ENCODE assay signal across 39 cellular contexts in genomic region chr1:10103193-10103592, GRCh38.
"Had no signal": no experiment of that assay in that cellular context is flagged by ENCODE, and none has a peak within 500 bp of the region (broad histone marks: within the 10 kb centered on the region; RNA-seq: fewer than 3 reads in every experiment).

No MANE protein-coding gene starts in this region.

- H3K4me3 Mint-ChIP-seq: activated naive CD4-positive, alpha-beta T cell treated with anti-CD3 and anti-CD28 coated beads for 36 hours; activated naive CD4-positive, alpha-beta T cell treated with anti-CD3 and anti-CD28 coated beads, Interleukin-2, amount 10 ng/mL, durations not matched to agents 7 days and 5 days; activated naive CD4-positive, alpha-beta T cell treated with anti-CD3 and anti-CD28 coated beads, Interleukin-2, amount 50 U/mL, for 24 hours; activated naive CD8-positive, alpha-beta T cell; activated naive CD8-positive, alpha-beta T cell treated with anti-CD3 and anti-CD28 coated beads for 36 hours; activated naive CD8-positive, alpha-beta T cell treated with anti-CD3 and anti-CD28 coated beads, Interleukin-2, amount 10 ng/mL, durations not matched to agents 7 days and 5 days; activated naive CD8-positive, alpha-beta T cell treated with anti-CD3 and anti-CD28 coated beads, Interleukin-2, amount 50 U/mL, for 24 hours; activated T-cell treated with anti-CD3 and anti-CD28 coated beads, Interleukin-2, amount 50 U/mL, for 24 hours; activated T-cell treated with anti-CD3 and anti-CD28 coated beads, Interleukin-2, amount 50 U/mL, for 4 hours; activated T-cell treated with anti-CD3 and anti-CD28 coated beads, Interleukin-2, amount 50 U/mL, for 72 hours; activated T-helper 1 cell treated with anti-CD3 and anti-CD28 coated beads, Interleukin-12 subunit alpha, Interleukin-12 subunit beta, Interleukin-2, Interleukin-4 antibody, amounts not matched to agents 30 ng/mL and 10 ng/mL and 1 ng/mL, durations not matched to agents 14 hours and 24 hours and 36 hours; activated T-helper 17 cell treated with anti-CD3 and anti-CD28 coated beads, Interleukin-2, amount 50 U/mL, for 72 hours; brain; central memory CD8-positive, alpha-beta T cell had no signal

- H3K27ac ChIP-seq: adrenal gland, ascending aorta, body of pancreas, brain microvascular endothelial cell, breast epithelium, cardiac muscle cell had no signal

- H3K9me3 Mint-ChIP-seq: activated naive CD4-positive, alpha-beta T cell treated with anti-CD3 and anti-CD28 coated beads for 36 hours; activated naive CD4-positive, alpha-beta T cell treated with anti-CD3 and anti-CD28 coated beads, Interleukin-2, amount 10 ng/mL, durations not matched to agents 7 days and 5 days; activated naive CD4-positive, alpha-beta T cell treated with anti-CD3 and anti-CD28 coated beads, Interleukin-2, amount 50 U/mL, for 24 hours; activated naive CD4-positive, alpha-beta T cell treated with anti-CD3 and anti-CD28 coated beads, Interleukin-2, amount 50 U/mL, for 72 hours; activated naive CD8-positive, alpha-beta T cell treated with anti-CD3 and anti-CD28 coated beads for 36 hours; activated naive CD8-positive, alpha-beta T cell treated with anti-CD3 and anti-CD28 coated beads, Interleukin-2, amount 10 ng/mL, durations not matched to agents 7 days and 5 days; activated naive CD8-positive, alpha-beta T cell treated with anti-CD3 and anti-CD28 coated beads, Interleukin-2, amount 50 U/mL, for 24 hours; activated T-cell treated with anti-CD3 and anti-CD28 coated beads, Interleukin-2, amount 50 U/mL, for 24 hours; activated T-cell treated with anti-CD3 and anti-CD28 coated beads, Interleukin-2, amount 50 U/mL, for 4 hours; activated T-cell treated with anti-CD3 and anti-CD28 coated beads, Interleukin-2, amount 50 U/mL, for 72 hours; activated T-helper 1 cell treated with anti-CD3 and anti-CD28 coated beads, Interleukin-12 subunit alpha, Interleukin-12 subunit beta, Interleukin-2, Interleukin-4 antibody, amounts not matched to agents 30 ng/mL and 10 ng/mL and 1 ng/mL, durations not matched to agents 14 hours and 24 hours and 36 hours; activated T-helper 17 cell treated with anti-CD3 and anti-CD28 coated beads, Interleukin-2, amount 50 U/mL, for 72 hours; activated T-helper 2 cell treated with anti-CD3 and anti-CD28 coated beads, Interferon-gamma antibody, Interleukin-2, Interleukin-4, amounts not matched to agents 10 μg/mL and 5 μg/mL and 100 μg/mL, durations not matched to agents 14 hours and 24 hours and 36 hours; central memory CD8-positive, alpha-beta T cell had no signal

- FAIRE-seq: astrocyte, bronchial epithelial cell had no signal

- H3K9me3 ChIP-seq: adrenal gland, ascending aorta, body of pancreas, breast epithelium had no signal

- H3K27me3 Mint-ChIP-seq: activated naive CD4-positive, alpha-beta T cell treated with anti-CD3 and anti-CD28 coated beads, Interleukin-2, amount 10 ng/mL, durations not matched to agents 7 days and 5 days; activated naive CD4-positive, alpha-beta T cell treated with anti-CD3 and anti-CD28 coated beads, Interleukin-2, amount 50 U/mL, for 24 hours; activated naive CD8-positive, alpha-beta T cell; activated naive CD8-positive, alpha-beta T cell treated with anti-CD3 and anti-CD28 coated beads for 36 hours; activated naive CD8-positive, alpha-beta T cell treated with anti-CD3 and anti-CD28 coated beads, Interleukin-2, amount 10 ng/mL, durations not matched to agents 7 days and 5 days; activated naive CD8-positive, alpha-beta T cell treated with anti-CD3 and anti-CD28 coated beads, Interleukin-2, amount 50 U/mL, for 24 hours; activated T-cell treated with anti-CD3 and anti-CD28 coated beads, Interleukin-2, amount 50 U/mL, for 24 hours; activated T-helper 17 cell treated with anti-CD3 and anti-CD28 coated beads, Interleukin-2, amount 50 U/mL, for 72 hours; brain; central memory CD8-positive, alpha-beta T cell had no signal

- H3K4me1 ChIP-seq: body of pancreas, breast epithelium had no signal

- H3K4me1 Mint-ChIP-seq: activated naive CD4-positive, alpha-beta T cell treated with anti-CD3 and anti-CD28 coated beads, Interleukin-2, amount 10 ng/mL, durations not matched to agents 7 days and 5 days; activated naive CD4-positive, alpha-beta T cell treated with anti-CD3 and anti-CD28 coated beads, Interleukin-2, amount 50 U/mL, for 24 hours; activated naive CD8-positive, alpha-beta T cell treated with anti-CD3 and anti-CD28 coated beads for 36 hours; activated naive CD8-positive, alpha-beta T cell treated with anti-CD3 and anti-CD28 coated beads, Interleukin-2, amount 10 ng/mL, durations not matched to agents 7 days and 5 days; activated naive CD8-positive, alpha-beta T cell treated with anti-CD3 and anti-CD28 coated beads, Interleukin-2, amount 50 U/mL, for 24 hours; central memory CD8-positive, alpha-beta T cell had no signal

- H3K4me3 ChIP-seq: adrenal gland, ascending aorta, body of pancreas, breast epithelium, cardiac muscle cell had no signal

- H3K27me3 ChIP-seq: adrenal gland, ascending aorta, body of pancreas, brain microvascular endothelial cell, breast epithelium, cardiac muscle cell had no signal

- H3K27ac Mint-ChIP-seq: activated naive CD4-positive, alpha-beta T cell treated with anti-CD3 and anti-CD28 coated beads for 36 hours; activated naive CD4-positive, alpha-beta T cell treated with anti-CD3 and anti-CD28 coated beads, Interleukin-2, amount 10 ng/mL, durations not matched to agents 7 days and 5 days; activated naive CD4-positive, alpha-beta T cell treated with anti-CD3 and anti-CD28 coated beads, Interleukin-2, amount 50 U/mL, for 24 hours; activated naive CD8-positive, alpha-beta T cell; activated naive CD8-positive, alpha-beta T cell treated with anti-CD3 and anti-CD28 coated beads for 36 hours; activated naive CD8-positive, alpha-beta T cell treated with anti-CD3 and anti-CD28 coated beads, Interleukin-2, amount 10 ng/mL, durations not matched to agents 7 days and 5 days; activated naive CD8-positive, alpha-beta T cell treated with anti-CD3 and anti-CD28 coated beads, Interleukin-2, amount 50 U/mL, for 24 hours; activated T-cell treated with anti-CD3 and anti-CD28 coated beads, Interleukin-2, amount 50 U/mL, for 24 hours; activated T-cell treated with anti-CD3 and anti-CD28 coated beads, Interleukin-2, amount 50 U/mL, for 72 hours; activated T-helper 1 cell treated with anti-CD3 and anti-CD28 coated beads, Interleukin-12 subunit alpha, Interleukin-12 subunit beta, Interleukin-2, Interleukin-4 antibody, amounts not matched to agents 30 ng/mL and 10 ng/mL and 1 ng/mL, durations not matched to agents 14 hours and 24 hours and 36 hours; activated T-helper 17 cell treated with anti-CD3 and anti-CD28 coated beads, Interleukin-2, amount 50 U/mL, for 72 hours; activated T-helper 2 cell treated with anti-CD3 and anti-CD28 coated beads, Interferon-gamma antibody, Interleukin-2, Interleukin-4, amounts not matched to agents 10 μg/mL and 5 μg/mL and 100 μg/mL, durations not matched to agents 14 hours and 24 hours and 36 hours; brain had no signal

- DNase-seq: activated effector memory CD4-positive, alpha-beta T cell treated with anti-CD3 and anti-CD28 coated beads, Interleukin-2, amount 50 U/mL, for 16 hours; activated effector memory CD4-positive, alpha-beta T cell treated with Interleukin-2 at 50 U/mL for 16 hours; activated gamma-delta T cell; activated gamma-delta T cell treated with Interleukin-2 at 50 U/mL for 16 hours; activated naive CD4-positive, alpha-beta T cell; activated naive CD4-positive, alpha-beta T cell treated with anti-CD3 and anti-CD28 coated beads for 36 hours; activated naive CD4-positive, alpha-beta T cell treated with anti-CD3 and anti-CD28 coated beads, Interleukin-2, amount 10 ng/mL, durations not matched to agents 7 days and 5 days; activated naive CD4-positive, alpha-beta T cell treated with anti-CD3 and anti-CD28 coated beads, Interleukin-2, amount 50 U/mL, for 16 hours; activated naive CD4-positive, alpha-beta T cell treated with Interleukin-2 at 50 U/mL for 16 hours; activated naive CD8-positive, alpha-beta T cell treated with anti-CD3 and anti-CD28 coated beads for 36 hours; activated naive CD8-positive, alpha-beta T cell treated with anti-CD3 and anti-CD28 coated beads, Interleukin-2, amount 10 ng/mL, durations not matched to agents 7 days and 5 days; activated naive CD8-positive, alpha-beta T cell treated with anti-CD3 and anti-CD28 coated beads, Interleukin-2, amount 50 U/mL, for 24 hours; activated T-cell treated with anti-CD3 and anti-CD28 coated beads, Interleukin-2, amount 50 U/mL, for 24 hours; activated T-cell treated with anti-CD3 and anti-CD28 coated beads, Interleukin-2, amount 50 U/mL, for 4 hours; activated T-cell treated with anti-CD3 and anti-CD28 coated beads, Interleukin-2, amount 50 U/mL, for 48 hours; activated T-cell treated with anti-CD3 and anti-CD28 coated beads, Interleukin-2, amount 50 U/mL, for 72 hours; adrenal gland; amniotic stem cell; amygdala; anterior cingulate cortex; aorta; body of pancreas; brain microvascular endothelial cell; caudate nucleus; central memory CD4-positive, alpha-beta T cell; cerebellar nuclear complex had no signal

- ATAC-seq: activated naive CD4-positive, alpha-beta T cell treated with anti-CD3 and anti-CD28 coated beads, Interleukin-2, amount 50 U/mL, for 72 hours; activated naive CD8-positive, alpha-beta T cell treated with anti-CD3 and anti-CD28 coated beads, Interleukin-2, amount 50 U/mL, for 24 hours; activated T-cell treated with anti-CD3 and anti-CD28 coated beads, Interleukin-2, amount 50 U/mL, for 4 hours; activated T-cell treated with anti-CD3 and anti-CD28 coated beads, Interleukin-2, amount 50 U/mL, for 72 hours; activated T-helper 17 cell treated with anti-CD3 and anti-CD28 coated beads, Interleukin-2, amount 50 U/mL, for 72 hours; body of pancreas had no signal

- H3K36me3 ChIP-seq: breast epithelium had no signal
